1 cellular context compared by ENCODE assay signal in the genomic region with DNA sequence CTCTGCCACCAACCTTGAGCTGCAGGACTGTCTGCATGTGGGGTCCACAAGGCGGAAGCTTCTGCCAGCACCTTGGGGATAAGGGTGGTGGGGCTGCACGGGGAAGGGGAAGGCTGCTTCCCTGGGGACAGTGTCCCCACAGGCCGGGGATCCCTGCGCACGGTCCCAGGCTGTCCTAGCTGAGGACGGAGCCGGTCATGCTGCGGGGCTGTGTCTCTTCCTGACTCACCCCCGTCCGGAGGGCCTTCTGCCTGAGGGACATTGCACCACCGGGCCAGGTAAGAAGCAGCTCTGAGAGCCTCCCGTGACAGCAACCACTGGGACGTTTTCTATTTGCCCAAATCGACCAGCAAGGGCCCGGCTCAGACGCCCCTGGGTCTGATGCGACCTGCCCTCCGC.
TF ChIP-seq lines count a peak whose summit lies in the region.

No MANE protein-coding gene starts in this region.

TF ChIP-seq in H1, 55 proteins besides CTCF, POLR2A, EP300 and RAD21:
- TF ChIP-seq TEAD4 (IDR thresholded peaks at IDR 0.05; ENCODE audit: low read depth, low read length) (no peak), ZNF274 (IDR thresholded peaks at IDR 0.05; ENCODE audit: borderline replicate concordance, extremely low read depth, low read length) (no peak), PHF8 (conservative IDR thresholded peaks at IDR 0.05; ENCODE audit: low read depth, low read length) (no peak), ASH2L (IDR thresholded peaks at IDR 0.05; ENCODE audit: low read length) (no peak), BRCA1 (IDR thresholded peaks at IDR 0.05; ENCODE audit: low read depth, low read length) (no peak), RXRA (IDR thresholded peaks at IDR 0.05; ENCODE audit: insufficient read depth, low read depth, low read length) (no peak), TAF1 (IDR thresholded peaks at IDR 0.05; ENCODE audit: low read depth, low read length) (no peak), KDM1A (IDR thresholded peaks at IDR 0.05; ENCODE audit: borderline replicate concordance, low read length) (no peak)
- TF ChIP-seq, protein P1, sequence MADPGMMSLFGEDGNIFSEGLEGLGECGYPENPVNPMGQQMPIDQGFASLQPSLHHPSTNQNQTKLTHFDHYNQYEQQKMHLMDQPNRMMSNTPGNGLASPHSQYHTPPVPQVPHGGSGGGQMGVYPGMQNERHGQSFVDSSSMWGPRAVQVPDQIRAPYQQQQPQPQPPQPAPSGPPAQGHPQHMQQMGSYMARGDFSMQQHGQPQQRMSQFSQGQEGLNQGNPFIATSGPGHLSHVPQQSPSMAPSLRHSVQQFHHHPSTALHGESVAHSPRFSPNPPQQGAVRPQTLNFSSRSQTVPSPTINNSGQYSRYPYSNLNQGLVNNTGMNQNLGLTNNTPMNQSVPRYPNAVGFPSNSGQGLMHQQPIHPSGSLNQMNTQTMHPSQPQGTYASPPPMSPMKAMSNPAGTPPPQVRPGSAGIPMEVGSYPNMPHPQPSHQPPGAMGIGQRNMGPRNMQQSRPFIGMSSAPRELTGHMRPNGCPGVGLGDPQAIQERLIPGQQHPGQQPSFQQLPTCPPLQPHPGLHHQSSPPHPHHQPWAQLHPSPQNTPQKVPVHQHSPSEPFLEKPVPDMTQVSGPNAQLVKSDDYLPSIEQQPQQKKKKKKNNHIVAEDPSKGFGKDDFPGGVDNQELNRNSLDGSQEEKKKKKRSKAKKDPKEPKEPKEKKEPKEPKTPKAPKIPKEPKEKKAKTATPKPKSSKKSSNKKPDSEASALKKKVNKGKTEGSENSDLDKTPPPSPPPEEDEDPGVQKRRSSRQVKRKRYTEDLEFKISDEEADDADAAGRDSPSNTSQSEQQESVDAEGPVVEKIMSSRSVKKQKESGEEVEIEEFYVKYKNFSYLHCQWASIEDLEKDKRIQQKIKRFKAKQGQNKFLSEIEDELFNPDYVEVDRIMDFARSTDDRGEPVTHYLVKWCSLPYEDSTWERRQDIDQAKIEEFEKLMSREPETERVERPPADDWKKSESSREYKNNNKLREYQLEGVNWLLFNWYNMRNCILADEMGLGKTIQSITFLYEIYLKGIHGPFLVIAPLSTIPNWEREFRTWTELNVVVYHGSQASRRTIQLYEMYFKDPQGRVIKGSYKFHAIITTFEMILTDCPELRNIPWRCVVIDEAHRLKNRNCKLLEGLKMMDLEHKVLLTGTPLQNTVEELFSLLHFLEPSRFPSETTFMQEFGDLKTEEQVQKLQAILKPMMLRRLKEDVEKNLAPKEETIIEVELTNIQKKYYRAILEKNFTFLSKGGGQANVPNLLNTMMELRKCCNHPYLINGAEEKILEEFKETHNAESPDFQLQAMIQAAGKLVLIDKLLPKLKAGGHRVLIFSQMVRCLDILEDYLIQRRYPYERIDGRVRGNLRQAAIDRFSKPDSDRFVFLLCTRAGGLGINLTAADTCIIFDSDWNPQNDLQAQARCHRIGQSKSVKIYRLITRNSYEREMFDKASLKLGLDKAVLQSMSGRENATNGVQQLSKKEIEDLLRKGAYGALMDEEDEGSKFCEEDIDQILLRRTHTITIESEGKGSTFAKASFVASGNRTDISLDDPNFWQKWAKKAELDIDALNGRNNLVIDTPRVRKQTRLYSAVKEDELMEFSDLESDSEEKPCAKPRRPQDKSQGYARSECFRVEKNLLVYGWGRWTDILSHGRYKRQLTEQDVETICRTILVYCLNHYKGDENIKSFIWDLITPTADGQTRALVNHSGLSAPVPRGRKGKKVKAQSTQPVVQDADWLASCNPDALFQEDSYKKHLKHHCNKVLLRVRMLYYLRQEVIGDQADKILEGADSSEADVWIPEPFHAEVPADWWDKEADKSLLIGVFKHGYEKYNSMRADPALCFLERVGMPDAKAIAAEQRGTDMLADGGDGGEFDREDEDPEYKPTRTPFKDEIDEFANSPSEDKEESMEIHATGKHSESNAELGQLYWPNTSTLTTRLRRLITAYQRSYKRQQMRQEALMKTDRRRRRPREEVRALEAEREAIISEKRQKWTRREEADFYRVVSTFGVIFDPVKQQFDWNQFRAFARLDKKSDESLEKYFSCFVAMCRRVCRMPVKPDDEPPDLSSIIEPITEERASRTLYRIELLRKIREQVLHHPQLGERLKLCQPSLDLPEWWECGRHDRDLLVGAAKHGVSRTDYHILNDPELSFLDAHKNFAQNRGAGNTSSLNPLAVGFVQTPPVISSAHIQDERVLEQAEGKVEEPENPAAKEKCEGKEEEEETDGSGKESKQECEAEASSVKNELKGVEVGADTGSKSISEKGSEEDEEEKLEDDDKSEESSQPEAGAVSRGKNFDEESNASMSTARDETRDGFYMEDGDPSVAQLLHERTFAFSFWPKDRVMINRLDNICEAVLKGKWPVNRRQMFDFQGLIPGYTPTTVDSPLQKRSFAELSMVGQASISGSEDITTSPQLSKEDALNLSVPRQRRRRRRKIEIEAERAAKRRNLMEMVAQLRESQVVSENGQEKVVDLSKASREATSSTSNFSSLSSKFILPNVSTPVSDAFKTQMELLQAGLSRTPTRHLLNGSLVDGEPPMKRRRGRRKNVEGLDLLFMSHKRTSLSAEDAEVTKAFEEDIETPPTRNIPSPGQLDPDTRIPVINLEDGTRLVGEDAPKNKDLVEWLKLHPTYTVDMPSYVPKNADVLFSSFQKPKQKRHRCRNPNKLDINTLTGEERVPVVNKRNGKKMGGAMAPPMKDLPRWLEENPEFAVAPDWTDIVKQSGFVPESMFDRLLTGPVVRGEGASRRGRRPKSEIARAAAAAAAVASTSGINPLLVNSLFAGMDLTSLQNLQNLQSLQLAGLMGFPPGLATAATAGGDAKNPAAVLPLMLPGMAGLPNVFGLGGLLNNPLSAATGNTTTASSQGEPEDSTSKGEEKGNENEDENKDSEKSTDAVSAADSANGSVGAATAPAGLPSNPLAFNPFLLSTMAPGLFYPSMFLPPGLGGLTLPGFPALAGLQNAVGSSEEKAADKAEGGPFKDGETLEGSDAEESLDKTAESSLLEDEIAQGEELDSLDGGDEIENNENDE (IDR thresholded peaks at IDR 0.05; ENCODE audit: insufficient replicate concordance, low read length), result no peak
